In the genomic region with DNA sequence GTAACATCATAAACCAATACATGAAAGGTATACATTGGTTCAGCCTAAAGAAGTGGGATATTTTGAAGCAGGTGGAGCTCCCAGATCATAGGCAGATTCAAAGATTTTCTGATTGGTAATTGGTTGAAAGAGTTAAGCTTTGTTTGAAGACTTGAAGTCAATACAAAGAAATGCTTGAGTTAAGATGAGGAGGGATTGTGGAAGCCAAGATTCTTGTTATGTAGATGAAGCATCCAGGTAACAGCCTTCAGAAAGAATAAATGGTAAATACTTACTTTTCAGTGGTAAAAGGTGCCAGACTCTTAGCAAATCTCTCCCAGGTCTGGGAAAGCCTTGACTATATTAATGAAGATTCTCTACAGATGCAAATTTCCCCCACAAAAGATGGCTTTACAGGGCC, we compare ENCODE assay signal across 25 cellular contexts. TPM values are rescaled to one million over a fixed set of nuclear protein-coding genes. Genes with fewer than 3 reads are reported as not detected.
DNase-seq lines count a peak whose midpoint lies in the region; ATAC-seq, FAIRE-seq and TF ChIP-seq lines count a peak whose summit lies in the region.
"Had no signal": no experiment of that assay in that cellular context is flagged by ENCODE, and none has a peak within 500 bp of the region (broad histone marks: within the 10 kb centered on the region; RNA-seq: fewer than 3 reads in every experiment).

No MANE protein-coding gene starts in this region.

- POLR2A ChIA-PET in H1 (lab: Charles Lee; ENCODE audit: partially characterized antibody): interaction anchor here (1.1 to 1.5 kb wide), 2 partner anchors 11 kb away, joined by 3 read pairs; no protein-coding TSS in a partner anchor

- ATAC-seq in GM23338: peak; percentile 74
- no peak for ATAC-seq in GM18870 (IDR thresholded peaks at IDR 0.05; ENCODE audit: unreplicated experiment)

- no peak overlapping the region for H3K56ac ChIP-seq in H1 (replicated peaks; ENCODE audit: insufficient read length, low read depth, low read length)

- H3K9me2 ChIP-seq in GM23338 (ENCODE audit: insufficient read depth): no peaks in the 10 kb centered on the region; the same call in 1 of the 2 replicates

- H4K91ac ChIP-seq in H1 (replicated peaks; ENCODE audit: insufficient read length, low read length): no peak overlapping the region

- no peak for TF ChIP-seq POLR2A in H1 (IDR thresholded peaks at IDR 0.05; ENCODE audit: control extremely low read depth in 1 of 2, low read depth in 2 of 2, low read length in 2 of 2)

- no peak overlapping the region for H2AK5ac ChIP-seq in H1 (ENCODE audit: low read depth, low read length)

- H3K79me1 ChIP-seq in H1 (ENCODE audit: low read depth, low read length): no peaks in the 10 kb centered on the region

- peak; percentile 32 for FAIRE-seq in H1 (lab: Jason Lieb, UNC)
- FAIRE-seq: A204.1, GM12891, GM18507 had no signal

- no peaks in the 10 kb centered on the region for H3F3A ChIP-seq in GM23338 (replicated peaks; ENCODE audit: low read depth)

- no peaks in the 10 kb centered on the region for H3K23me2 ChIP-seq in H1 (ENCODE audit: low read depth, low read length)

- H3K9me3 Mint-ChIP-seq in GM23338: no peaks in the 10 kb centered on the region; the same call in 2 of the 3 replicates
- no peaks in the 10 kb centered on the region for H3K9me3 Mint-ChIP-seq in T-helper 2 cell treated with Interferon-gamma antibody and Interleukin-4, amounts not matched to agents 5 μg/mL and 100 μg/mL, for 36 hours
- H3K9me3 Mint-ChIP-seq: HFFc6 had no signal

- H3K18ac ChIP-seq in H1 (ENCODE audit: extremely low read depth, low read length): no peak overlapping the region

- peaks cover 2% of the 10 kb centered on the region for H3K27me3 Mint-ChIP-seq in GM23338 (ENCODE audit: insufficient read depth, low read depth, poor library complexity)
- H3K27me3 Mint-ChIP-seq in T-helper 2 cell treated with Interferon-gamma antibody and Interleukin-4, amounts not matched to agents 5 μg/mL and 100 μg/mL, for 36 hours (ENCODE audit: low read depth): peaks cover 7% of the 10 kb centered on the region

- peak overlapping the region; percentile 63 for H3K27ac Mint-ChIP-seq in GM23338
- no peak overlapping the region for H3K27ac Mint-ChIP-seq in T-helper 2 cell treated with Interferon-gamma antibody and Interleukin-4, amounts not matched to agents 5 μg/mL and 100 μg/mL, for 36 hours
- H3K27ac Mint-ChIP-seq: CD14-positive monocyte; CD4-positive, alpha-beta memory T cell; HFFc6 had no signal

- peak overlapping the region; percentile 6; the same call in 1 of the 2 replicates for H3K27ac ChIP-seq in GM23338 (ENCODE audit: low read depth)
- H3K27ac ChIP-seq in HUES64 (ENCODE audit: low read depth, low read length): peak overlapping the region; percentile 17; the same call in 1 of the 2 replicates
- no peak overlapping the region for H3K27ac ChIP-seq in H1 (ENCODE audit: low read depth, low read length)
- H3K27ac ChIP-seq in iPS-20b (ENCODE audit: low read length): no peak overlapping the region
- H3K27ac ChIP-seq: 22Rv1; BLaER1 treated with 17β-estradiol and CSF1 and Interleukin-3, amounts not matched to agents 10 nM and 100 nM had no signal

- peaks cover 42% of the 10 kb centered on the region for H3K4me1 Mint-ChIP-seq in GM23338
- no peaks in the 10 kb centered on the region for H3K4me1 Mint-ChIP-seq in T-helper 2 cell treated with Interferon-gamma antibody and Interleukin-4, amounts not matched to agents 5 μg/mL and 100 μg/mL, for 36 hours (ENCODE audit: low read depth)
- H3K4me1 Mint-ChIP-seq: CD4-positive, alpha-beta memory T cell had no signal

- DNase-seq in GM23338 (ENCODE audit: low spot score) (peak; percentile 63), H1 (ENCODE audit: low read depth in 1 of 2, low spot score in 2 of 2) (no peak), NCI-H187 (lab: John Stamatoyannopoulos, UW) (no peak)
- DNase-seq in T-helper 2 cell treated with Interferon-gamma antibody and Interleukin-4, amounts not matched to agents 5 μg/mL and 100 μg/mL, for 36 hours (ENCODE audit: low spot score): no peak
- DNase-seq: BE2C; Calu3; CD4-positive, alpha-beta memory T cell; COR-L47; DMS53; DMS79 treated with DMSO at 0.1 percent for 48 hours; GF-D8; HFFc6 had no signal

- H3K36me3 ChIP-seq in GM23338 (ENCODE audit: insufficient read depth) (no peaks in the 10 kb centered on the region), HUES64 (ENCODE audit: insufficient read depth, low read length) (no peaks in the 10 kb centered on the region), H1 (ENCODE audit: control insufficient read depth in 2 of 4, insufficient read depth in 4 of 4, low read length in 3 of 4) (no peaks in the 10 kb centered on the region), iPS-20b (ENCODE audit: insufficient read depth, low read depth, low read length) (no peaks in the 10 kb centered on the region)
- H3K36me3 ChIP-seq: BE2C; BLaER1 treated with 17β-estradiol and CSF1 and Interleukin-3, amounts not matched to agents 10 nM and 100 nM; HAP-1 had no signal

- no peak for TF ChIP-seq EP300 in H1 (IDR thresholded peaks at IDR 0.05; ENCODE audit: borderline replicate concordance in 1 of 2, low read depth in 2 of 2, low read length in 2 of 2)

- H2BK120ac ChIP-seq in H1 (replicated peaks; ENCODE audit: low read depth, low read length): no peak overlapping the region

- H3K9me3 ChIP-seq in HUES64 (ENCODE audit: insufficient read depth, low read depth, low read length) (no peaks in the 10 kb centered on the region), H1 (ENCODE audit: insufficient read depth in 2 of 2, low read depth in 1 of 2, low read length in 1 of 2) (no peaks in the 10 kb centered on the region), iPS-20b (ENCODE audit: insufficient read depth, low read depth, low read length) (no peaks in the 10 kb centered on the region)
- H3K9me3 ChIP-seq: BE2C; BLaER1 treated with 17β-estradiol and CSF1 and Interleukin-3, amounts not matched to agents 10 nM and 100 nM; HAP-1 had no signal

- H3K9ac ChIP-seq in HUES64 (ENCODE audit: low read depth, low read length) (no peak overlapping the region), H1 (replicated peaks in 1 of 4; ENCODE audit: extremely low read depth in 1 of 4, low read depth in 3 of 4, low read length in 3 of 4) (no peak overlapping the region), iPS-20b (ENCODE audit: low read depth, low read length) (no peak overlapping the region)
- H3K9ac ChIP-seq: BLaER1 treated with 17β-estradiol and CSF1 and Interleukin-3, amounts not matched to agents 10 nM and 100 nM had no signal

- H2BK15ac ChIP-seq in H1 (ENCODE audit: low read length): no peak overlapping the region

- H3K27me3 ChIP-seq in GM23338 (ENCODE audit: insufficient read depth) (no peaks in the 10 kb centered on the region), HUES64 (ENCODE audit: insufficient read depth, low read length) (no peaks in the 10 kb centered on the region), H1 (replicated peaks in 1 of 4; ENCODE audit: control insufficient read depth in 3 of 4, extremely low read depth in 1 of 4, insufficient read depth in 3 of 4, low read length in 3 of 4) (no peaks in the 10 kb centered on the region), iPS-20b (ENCODE audit: insufficient read depth, low read length) (no peaks in the 10 kb centered on the region)
- H3K27me3 ChIP-seq: BE2C; BLaER1 treated with 17β-estradiol and CSF1 and Interleukin-3, amounts not matched to agents 10 nM and 100 nM had no signal

- H3K4ac ChIP-seq in H1 (replicated peaks; ENCODE audit: insufficient read length, low read depth, low read length): no peak overlapping the region

- H3K36me3 Mint-ChIP-seq in GM23338 (ENCODE audit: low read depth): no peaks in the 10 kb centered on the region
- H3K36me3 Mint-ChIP-seq in T-helper 2 cell treated with Interferon-gamma antibody and Interleukin-4, amounts not matched to agents 5 μg/mL and 100 μg/mL, for 36 hours (ENCODE audit: low read depth): no peaks in the 10 kb centered on the region
- H3K36me3 Mint-ChIP-seq: CD14-positive monocyte; CD4-positive, alpha-beta memory T cell had no signal

- H4K5ac ChIP-seq in H1 (ENCODE audit: insufficient read length, low read depth, low read length): peak overlapping the region; percentile 4

- no peaks in the 10 kb centered on the region for H3K79me2 ChIP-seq in GM23338 (replicated peaks; ENCODE audit: insufficient read depth)
- H3K79me2 ChIP-seq in H1 (ENCODE audit: control insufficient read depth in 1 of 2, insufficient read depth in 2 of 2, low read length in 2 of 2): no peaks in the 10 kb centered on the region

- no peak overlapping the region for H3K4me3 Mint-ChIP-seq in GM23338
- no peak overlapping the region for H3K4me3 Mint-ChIP-seq in T-helper 2 cell treated with Interferon-gamma antibody and Interleukin-4, amounts not matched to agents 5 μg/mL and 100 μg/mL, for 36 hours
- H3K4me3 Mint-ChIP-seq: CD14-positive monocyte; CD4-positive, alpha-beta memory T cell; HFFc6 had no signal

- no peak overlapping the region for H3K14ac ChIP-seq in H1 (ENCODE audit: insufficient read length)

- no peak overlapping the region for H3K4me3 ChIP-seq in GM23338
- no peak overlapping the region for H3K4me3 ChIP-seq in HUES64 (ENCODE audit: low read length)
- H3K4me3 ChIP-seq in H1 (ENCODE audit: extremely low read depth in 1 of 4, insufficient read depth in 2 of 4, low read depth in 3 of 4, low read length in 4 of 4): peak overlapping the region in 1 of 4 experiments; percentile 23; a peak in 1 of 8 replicates
- 0 out of 2 replicates have a peak overlapping the region, but pooled peaks have one; percentile 4 for H3K4me3 ChIP-seq in iPS-20b (ENCODE audit: low read length)
- H3K4me3 ChIP-seq: BLaER1 treated with 17β-estradiol and CSF1 and Interleukin-3, amounts not matched to agents 10 nM and 100 nM; HAP-1 had no signal

- H4K20me1 ChIP-seq in GM23338 (replicated peaks; ENCODE audit: insufficient read depth) (no peaks in the 10 kb centered on the region), H1 (replicated peaks in 1 of 2; ENCODE audit: control insufficient read depth in 1 of 2, insufficient read depth in 2 of 2, low read length in 2 of 2) (no peaks in the 10 kb centered on the region)
- H4K20me1 ChIP-seq: BLaER1 treated with 17β-estradiol and CSF1 and Interleukin-3, amounts not matched to agents 10 nM and 100 nM had no signal

- CTCF ChIA-PET in H1 (lab: Charles Lee; ENCODE audit: partially characterized antibody): interaction anchor here (0.7 kb wide), 1 partner anchor 195 kb away, joined by 3 read pairs; no protein-coding TSS in a partner anchor

- peak overlapping the region; percentile 39 for H3K4me2 ChIP-seq in GM23338
- H3K4me2 ChIP-seq in H1 (ENCODE audit: insufficient read depth in 1 of 2, low read depth in 2 of 2, low read length in 2 of 2): 0 out of 4 replicates have a peak overlapping the region, but pooled peaks of 1 of the 2 experiments have one; percentile 9
- H3K4me2 ChIP-seq: BLaER1 treated with 17β-estradiol and CSF1 and Interleukin-3, amounts not matched to agents 10 nM and 100 nM had no signal

- H2BK20ac ChIP-seq in H1 (ENCODE audit: low read length): no peak overlapping the region

- 0 out of 2 replicates have a peak overlapping the region, but pooled peaks have one; percentile 28 for H2BK5ac ChIP-seq in H1 (ENCODE audit: low read depth, low read length)

- H3K4me1 ChIP-seq in GM23338 (ENCODE audit: insufficient read depth): peaks cover 30% of the 10 kb centered on the region
- H3K4me1 ChIP-seq in HUES64 (ENCODE audit: insufficient read depth, low read length): peaks cover 51% of the 10 kb centered on the region
- peaks cover 0 to 17% (median under 1%) of the 10 kb centered on the region in 4 experiments; a peak in 2 of 7 replicates for H3K4me1 ChIP-seq in H1 (replicated peaks in 1 of 4; ENCODE audit: control insufficient read depth in 3 of 4, insufficient read depth in 4 of 4, low read length in 3 of 4)
- H3K4me1 ChIP-seq in iPS-20b (ENCODE audit: insufficient read depth, low read length): peaks cover 25% of the 10 kb centered on the region
- H3K4me1 ChIP-seq: BE2C; BLaER1 treated with 17β-estradiol and CSF1 and Interleukin-3, amounts not matched to agents 10 nM and 100 nM; HAP-1 had no signal

- H2AFZ ChIP-seq in GM23338 (no peak overlapping the region), H1 (ENCODE audit: low read length) (no peak overlapping the region)

- no peak overlapping the region for H2BK12ac ChIP-seq in H1 (ENCODE audit: low read depth, low read length)

- no peak overlapping the region for H4K8ac ChIP-seq in H1 (ENCODE audit: extremely low read depth, insufficient read depth, low read length)

- TF ChIP-seq CTCF in GM23338 (conservative IDR thresholded peaks at IDR 0.05; ENCODE audit: low read depth in 2 of 2) (no peak), H1 (IDR thresholded peaks at IDR 0.05; ENCODE audit: control extremely low read depth in 1 of 3, insufficient read depth in 1 of 3, low read depth in 1 of 3, low read length in 3 of 3) (no peak)

- no peak for TF ChIP-seq RAD21 in H1 (IDR thresholded peaks at IDR 0.05 in 1 of 2, conservative IDR thresholded peaks at IDR 0.05 in 1 of 2; ENCODE audit: low read depth in 2 of 2, low read length in 2 of 2)

- no peak overlapping the region for H3K23ac ChIP-seq in H1 (ENCODE audit: insufficient read length)

RNA-seq across cellular contexts. Expression of gene FAM216B, which starts 49.3 kb away (rescaled TPM):
- total RNA-seq in GM23338 (2014; rRNA removed; shearing (Covaris generic)): not detected in 2 replicates
- polyA plus RNA-seq in GM23338 (2016; fragmentation: Nextera tagmentation; extraction: Ambion mirVana) (0.06 TPM in 1 of 2 replicates, not detected in the other), H1 (2011; rRNA removed) (not detected in 2 replicates)
- polyA plus RNA-seq in HUES64 (2013, experiment 1 of 2): not detected
- not detected for polyA plus RNA-seq in HUES64 (2013, experiment 2 of 2)
- not detected in 2 replicates for total RNA-seq in H1 (2021; fragmentation: NEBNext Ultra II Directional; extraction: Animal tissue kit (Norgen Biotek cat#: 25700))
- polyA plus RNA-seq in H1 (2011; cell fraction: cytosol; rRNA removed): not detected
- not detected for polyA plus RNA-seq in H1 (2011; cell fraction: nucleus; rRNA removed)
- polyA plus RNA-seq in H1 (2012, experiment 1 of 2): 0.06 to 0.07 TPM in 2 of 4 replicates, not detected in the others
- polyA plus RNA-seq in H1 (2012, experiment 2 of 2): not detected
- polyA plus RNA-seq in H1 (2013, experiment 1 of 2): not detected
- not detected for polyA plus RNA-seq in H1 (2013, experiment 2 of 2)
- not detected in 2 replicates for polyA minus RNA-seq in H1 (2011; rRNA and poly(A)+ RNA removed)
- not detected for polyA minus RNA-seq in H1 (2011; cell fraction: cytosol; rRNA and poly(A)+ RNA removed)
- polyA minus RNA-seq in H1 (2011; cell fraction: nucleus; rRNA and poly(A)+ RNA removed): not detected
- total RNA-seq: Calu3; CD4-positive, alpha-beta memory T cell; Daoy; G401; H4; HFFc6 had no signal
- polyA plus RNA-seq: CD14-positive monocyte; CD4-positive, alpha-beta memory T cell had no signal

Comparison
In these comparisons a context has a peak if more than half of its experiments do, and no peak if none do; other contexts are left out.
1. H3K27ac ChIP-seq: peak in GM23338 (single experiment) and HUES64 (single experiment); none in H1 (single experiment) and iPS-20b (single experiment).